In the genomic region with DNA sequence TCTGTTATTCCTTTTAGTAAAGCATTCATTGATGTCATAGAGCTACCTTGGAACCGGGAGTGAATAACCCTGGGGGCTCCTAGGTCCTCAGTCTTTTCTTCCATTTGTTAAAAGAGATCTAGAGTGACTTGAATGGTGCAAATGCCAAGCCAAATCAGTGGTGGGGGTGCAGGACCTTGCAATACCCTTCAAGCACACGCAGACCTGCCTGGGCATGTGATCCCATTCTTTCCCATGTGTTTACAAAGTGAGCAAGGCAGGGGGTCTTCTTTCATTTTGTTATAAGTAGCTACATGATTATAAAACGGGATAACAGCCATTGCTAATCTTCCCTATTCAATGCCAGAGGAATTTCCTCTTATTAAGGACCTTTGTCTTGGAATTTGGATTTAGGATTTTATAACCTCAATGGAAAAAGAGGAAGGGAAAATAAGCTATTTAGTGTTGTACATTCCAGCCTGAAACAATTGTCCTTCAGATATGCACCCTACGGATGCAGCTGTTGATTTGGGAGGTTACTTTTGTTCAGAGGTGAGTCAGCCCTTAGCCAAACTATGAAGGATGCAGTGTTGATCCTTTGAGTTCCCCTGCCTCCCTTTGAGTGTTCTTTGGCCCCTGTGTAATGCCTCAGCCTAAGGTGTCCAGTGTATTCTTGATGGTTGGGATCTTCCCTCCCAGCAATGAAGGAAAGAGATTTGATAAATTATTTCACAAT, we compare ENCODE assay signal across 17 cellular contexts.
"Had no signal": no experiment of that assay in that cellular context is flagged by ENCODE, and none has a peak within 500 bp of the region (broad histone marks: within the 10 kb centered on the region; RNA-seq: fewer than 3 reads in every experiment).

No MANE protein-coding gene starts in this region.

- H3K27ac ChIP-seq: heart left ventricle had no signal

- ATAC-seq: heart left ventricle; left ventricle myocardium superior; natural killer cell; stimulated activated memory B cell treated with anti-CD40 and anti-IgM and Interleukin-4, amounts not matched to agents 10 μg/mL and 1 μg/mL and 100 μg/mL, for 72 hours had no signal

- H3K4me1 ChIP-seq: heart left ventricle had no signal

- H3K27me3 Mint-ChIP-seq: activated B cell treated with CpG ODN at 0.5 μM for 24 hours; activated CD4-positive, alpha-beta T cell treated with anti-CD3 and anti-CD28 coated beads, Interleukin-2, amount 10 ng/mL, durations not matched to agents 7 days and 5 days; activated naive CD8-positive, alpha-beta T cell treated with anti-CD3 and anti-CD28 coated beads for 36 hours; stimulated activated memory B cell treated with anti-CD40 and anti-IgM and Interleukin-4, amounts not matched to agents 10 μg/mL and 1 μg/mL and 100 μg/mL, for 72 hours had no signal

- H3K27ac Mint-ChIP-seq: activated B cell treated with CpG ODN at 0.5 μM for 24 hours; activated CD4-positive, alpha-beta T cell treated with anti-CD3 and anti-CD28 coated beads, Interleukin-2, amount 10 ng/mL, durations not matched to agents 7 days and 5 days; activated naive CD8-positive, alpha-beta T cell treated with anti-CD3 and anti-CD28 coated beads for 36 hours; natural killer cell; stimulated activated memory B cell treated with anti-CD40 and anti-IgM and Interleukin-4, amounts not matched to agents 10 μg/mL and 1 μg/mL and 100 μg/mL, for 72 hours had no signal

- FAIRE-seq: frontal cortex, TTC549 had no signal

- H3K9me3 Mint-ChIP-seq: activated B cell treated with CpG ODN at 0.5 μM for 24 hours; activated CD4-positive, alpha-beta T cell treated with anti-CD3 and anti-CD28 coated beads, Interleukin-2, amount 10 ng/mL, durations not matched to agents 7 days and 5 days; activated naive CD8-positive, alpha-beta T cell treated with anti-CD3 and anti-CD28 coated beads for 36 hours; stimulated activated memory B cell treated with anti-CD40 and anti-IgM and Interleukin-4, amounts not matched to agents 10 μg/mL and 1 μg/mL and 100 μg/mL, for 72 hours had no signal

- DNase-seq: activated B cell treated with CpG ODN at 0.5 μM for 24 hours; activated CD4-positive, alpha-beta T cell treated with anti-CD3 and anti-CD28 coated beads, Interleukin-2, amount 10 ng/mL, durations not matched to agents 7 days and 5 days; activated CD8-positive, alpha-beta memory T cell treated with anti-CD3 and anti-CD28 coated beads, Interleukin-2, amount 50 U/mL, for 48 hours; activated naive CD8-positive, alpha-beta T cell treated with anti-CD3 and anti-CD28 coated beads for 36 hours; amygdala; cerebellar nuclear complex; heart left ventricle; left ventricle myocardium superior; mesenchymal stem cell; natural killer cell; nucleus accumbens; posterior cingulate gyrus; stimulated activated CD4-positive, alpha-beta T cell treated with anti-CD3 and anti-CD28 coated beads, Interleukin-2, amount 100 ng/mL, for 48 hours; T-helper 2 cell had no signal

- H3K4me1 Mint-ChIP-seq: activated CD4-positive, alpha-beta T cell treated with anti-CD3 and anti-CD28 coated beads, Interleukin-2, amount 10 ng/mL, durations not matched to agents 7 days and 5 days; activated naive CD8-positive, alpha-beta T cell treated with anti-CD3 and anti-CD28 coated beads for 36 hours; natural killer cell; stimulated activated memory B cell treated with anti-CD40 and anti-IgM and Interleukin-4, amounts not matched to agents 10 μg/mL and 1 μg/mL and 100 μg/mL, for 72 hours had no signal

- H3K9me3 ChIP-seq: heart left ventricle had no signal

- H3K36me3 ChIP-seq: heart left ventricle had no signal

- H3K36me3 Mint-ChIP-seq: activated naive CD8-positive, alpha-beta T cell treated with anti-CD3 and anti-CD28 coated beads for 36 hours; natural killer cell; stimulated activated memory B cell treated with anti-CD40 and anti-IgM and Interleukin-4, amounts not matched to agents 10 μg/mL and 1 μg/mL and 100 μg/mL, for 72 hours had no signal

- H3K4me3 ChIP-seq: heart left ventricle had no signal

- H3K4me3 Mint-ChIP-seq: activated B cell treated with CpG ODN at 0.5 μM for 24 hours; activated CD4-positive, alpha-beta T cell treated with anti-CD3 and anti-CD28 coated beads, Interleukin-2, amount 10 ng/mL, durations not matched to agents 7 days and 5 days; activated naive CD8-positive, alpha-beta T cell treated with anti-CD3 and anti-CD28 coated beads for 36 hours; natural killer cell; stimulated activated memory B cell treated with anti-CD40 and anti-IgM and Interleukin-4, amounts not matched to agents 10 μg/mL and 1 μg/mL and 100 μg/mL, for 72 hours had no signal
